In the genomic region with DNA sequence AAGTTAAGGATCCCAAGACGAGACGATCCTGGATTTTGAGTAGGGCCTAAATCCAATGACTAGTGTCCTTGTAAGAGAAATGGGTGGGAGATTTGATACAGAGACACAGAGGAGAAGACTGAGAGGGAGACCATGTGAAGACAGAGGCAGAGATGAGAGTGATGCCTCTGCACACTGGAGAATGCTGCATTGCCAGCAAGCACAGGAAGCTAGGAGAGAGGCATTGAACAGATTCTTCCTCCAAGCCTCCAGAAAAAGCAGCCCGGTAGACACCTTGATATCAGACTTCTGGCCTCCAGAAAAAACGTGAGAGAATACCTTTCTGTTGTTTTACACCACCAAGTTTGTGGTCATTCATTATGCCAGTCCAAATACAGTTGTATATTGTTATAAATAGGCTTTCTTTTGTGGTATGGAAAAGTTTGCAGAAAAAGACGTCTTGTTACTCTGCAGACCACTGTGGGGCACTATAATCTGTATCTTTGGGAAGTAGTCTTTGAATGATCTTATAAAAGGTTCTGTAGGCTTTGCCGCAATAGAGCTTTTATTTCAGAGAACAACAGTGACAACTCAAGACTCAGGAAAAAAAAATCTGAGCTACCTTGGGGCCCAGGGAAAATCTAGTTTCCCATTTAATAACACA, we compare ENCODE assay signal across 9 cellular contexts. TPM values are rescaled to one million over a fixed set of nuclear protein-coding genes. Genes with fewer than 3 reads are reported as not detected.
DNase-seq lines count a peak whose midpoint lies in the region; ATAC-seq and TF ChIP-seq lines count a peak whose summit lies in the region.
"Had no signal": no experiment of that assay in that cellular context is flagged by ENCODE, and none has a peak within 500 bp of the region (broad histone marks: within the 10 kb centered on the region; RNA-seq: fewer than 3 reads in every experiment).

No MANE protein-coding gene starts in this region.

- ATAC-seq in psoas muscle (peak in 2 of 4 donors; percentile 41 to 54), GM18519 (IDR thresholded peaks at IDR 0.05; ENCODE audit: low FRiP score, unreplicated experiment) (no peak)

- H3K4me3 ChIP-seq in psoas muscle: peak overlapping the region; percentile 16

- H3K4me1 ChIP-seq in psoas muscle: peaks cover 8% of the 10 kb centered on the region

- intact Hi-C loops in psoas muscle (cut with DNase I): loop anchor here (2.0 to 10.0 kb wide), 2 partner anchors 277 to 1355 kb away; no protein-coding TSS in a partner anchor

- no peaks in the 10 kb centered on the region for H3K9me3 ChIP-seq in psoas muscle

- no peak overlapping the region for H3K27ac ChIP-seq in psoas muscle

- H3K27me3 ChIP-seq in psoas muscle (ENCODE audit: insufficient read depth in 3 of 3, low read length in 2 of 3): no peaks in the 10 kb centered on the region

- TF ChIP-seq CTCF in psoas muscle (IDR thresholded peaks at IDR 0.05): peak; percentile 42

- no peaks in the 10 kb centered on the region for H3K36me3 ChIP-seq in psoas muscle (ENCODE audit: insufficient read depth in 1 of 2, low read depth in 1 of 2)

- 38 to 42% (median 39%) methylated on average over 6 of the region's 6 CpGs for WGBS in psoas muscle, 3 donors

- no peak for TF ChIP-seq POLR2A in erythroblast (IDR thresholded peaks at IDR 0.05; ENCODE audit: low read length)

- DNase-seq in NCI-H1694 treated with DMSO at 0.1 percent for 48 hours (lab: John Stamatoyannopoulos, UW) (peak; percentile 5), NCI-H1694 (lab: John Stamatoyannopoulos, UW) (no peak), NCI-H2227 treated with DMSO at 0.1 percent for 48 hours (lab: John Stamatoyannopoulos, UW) (peak; percentile 7), erythroblast (lab: John Stamatoyannopoulos, UW) (peak; percentile 7 to 36), psoas muscle (no peak), HK-2 (ENCODE audit: unreplicated experiment) (no peak), SKM-1 (lab: John Stamatoyannopoulos, UW; ENCODE audit: unreplicated experiment) (no peak)
- DNase-seq: naive thymus-derived CD8-positive, alpha-beta T cell had no signal

RNA-seq across cellular contexts. Expression of gene RFC3, which starts 17.9 kb away (rescaled TPM):
- 1 to 10 TPM; 2.1 to 2.9 (median 2.6) TPM for total RNA-seq in psoas muscle
- polyA plus RNA-seq in psoas muscle: 1 to 10 TPM; 1.6 to 3.8 (median 3.3) TPM

Comparison
In these comparisons a context has a peak if more than half of its experiments do, and no peak if none do; other contexts are left out.
1. DNase-seq: peak in NCI-H1694 treated with DMSO at 0.1 percent for 48 hours (single experiment), NCI-H2227 treated with DMSO at 0.1 percent for 48 hours (single experiment) and erythroblast (2 of 2); none in NCI-H1694 (single experiment), psoas muscle (0 of 2), HK-2 (single experiment) and SKM-1 (single experiment).